ENCODE assay signal across 17 cellular contexts in genomic region chr3:186993940-186994670, GRCh38.
DNase-seq lines count a peak whose midpoint lies in the region; ATAC-seq and TF ChIP-seq lines count a peak whose summit lies in the region.
"Had no signal": no experiment of that assay in that cellular context is flagged by ENCODE, and none has a peak within 500 bp of the region (broad histone marks: within the 10 kb centered on the region; RNA-seq: fewer than 3 reads in every experiment).

No MANE protein-coding gene starts in this region.

- no peaks in the 10 kb centered on the region for H3K4me1 ChIP-seq in CD4-positive, CD25-positive, alpha-beta regulatory T cell (ENCODE audit: control insufficient read depth, insufficient read depth, low read length, poor library complexity, severe bottlenecking)
- H3K4me1 ChIP-seq in GM23248 (ENCODE audit: insufficient read depth), result no peaks in the 10 kb centered on the region

- H3K4me3 ChIP-seq in CD4-positive, CD25-positive, alpha-beta regulatory T cell (ENCODE audit: low read depth, low read length), result no peak overlapping the region
- no peak overlapping the region for H3K4me3 ChIP-seq in GM23248
- H3K4me3 ChIP-seq: tibial artery had no signal

- H3K9ac ChIP-seq in GM23248, result no peak overlapping the region

- H3K27ac ChIP-seq in CD4-positive, CD25-positive, alpha-beta regulatory T cell (ENCODE audit: insufficient read depth, low read length, poor library complexity, severe bottlenecking), result no peak overlapping the region
- H3K27ac ChIP-seq in GM23248, result no peak overlapping the region
- no peak overlapping the region for H3K27ac ChIP-seq in RWPE1
- H3K27ac ChIP-seq: tibial artery had no signal

- 23 to 26% methylated on average over 4 of the region's 4 CpGs for WGBS in GM23248 (ENCODE audit: low coverage in 1 of 2, low lambda C conversion rate in 2 of 2, missing lambda C conversion rate in 2 of 2), 2 experiments

- H3K79me2 ChIP-seq in GM23248 (ENCODE audit: insufficient read depth), result no peaks in the 10 kb centered on the region

- no peak overlapping the region for H2AFZ ChIP-seq in GM23248

- no peak overlapping the region for H3K4me3 Mint-ChIP-seq in CD4-positive, CD25-positive, alpha-beta regulatory T cell
- no peak overlapping the region for H3K4me3 Mint-ChIP-seq in T-cell
- H3K4me3 Mint-ChIP-seq in memory B cell, result peak overlapping the region; percentile 40
- H3K4me3 Mint-ChIP-seq: activated CD4-positive, alpha-beta memory T cell treated with anti-CD3 and anti-CD28 coated beads, Interleukin-2, amount 10 ng/mL, durations not matched to agents 7 days and 5 days had no signal

- no peaks in the 10 kb centered on the region for H3K9me2 ChIP-seq in GM23248 (ENCODE audit: insufficient read depth)

- in situ Hi-C loops in GM23248 (cut with MboI), result no loop called here

- H3K36me3 ChIP-seq in CD4-positive, CD25-positive, alpha-beta regulatory T cell (ENCODE audit: control insufficient read depth, insufficient read depth, low read length), result peaks cover 56% of the 10 kb centered on the region
- H3K36me3 ChIP-seq in GM23248 (ENCODE audit: low read depth), result no peaks in the 10 kb centered on the region

- H4K20me1 ChIP-seq in GM23248 (ENCODE audit: insufficient read depth), result no peaks in the 10 kb centered on the region

- H3K9me3 Mint-ChIP-seq in CD4-positive, CD25-positive, alpha-beta regulatory T cell, result no peaks in the 10 kb centered on the region
- H3K9me3 Mint-ChIP-seq in T-cell (no peaks in the 10 kb centered on the region), memory B cell (no peaks in the 10 kb centered on the region)
- H3K9me3 Mint-ChIP-seq: activated CD4-positive, alpha-beta memory T cell treated with anti-CD3 and anti-CD28 coated beads, Interleukin-2, amount 10 ng/mL, durations not matched to agents 7 days and 5 days had no signal

- CTCF ChIA-PET in T-cell (lab: Charles Lee), result no interaction called here
- CTCF ChIA-PET in RWPE1 (lab: Yijun Ruan, JAX), result interaction anchor here (0.6 kb wide), 1 partner anchor 11 kb away, joined by 3 read pairs; no protein-coding TSS in a partner anchor

- no peak for TF ChIP-seq CTCF in RWPE1 (conservative IDR thresholded peaks at IDR 0.05; ENCODE audit: low read depth)

- H3K27me3 ChIP-seq in CD4-positive, CD25-positive, alpha-beta regulatory T cell (ENCODE audit: control insufficient read depth, insufficient read depth, low read length), result no peaks in the 10 kb centered on the region
- peaks cover 15% of the 10 kb centered on the region for H3K27me3 ChIP-seq in GM23248 (replicated peaks; ENCODE audit: insufficient read depth)
- H3K27me3 ChIP-seq: tibial artery had no signal

- no peak for DNase-seq in CD4-positive, CD25-positive, alpha-beta regulatory T cell
- no peak for DNase-seq in T-cell
- DNase-seq in memory B cell (ENCODE audit: low spot score in 2 of 2), result no peak
- DNase-seq in GM23248, result no peak
- DNase-seq in retina, result no peak
- no peak for DNase-seq in RWPE1 (ENCODE audit: low spot score)
- DNase-seq: activated CD4-positive, alpha-beta memory T cell treated with anti-CD3 and anti-CD28 coated beads, Interleukin-2, amount 10 ng/mL, durations not matched to agents 7 days and 5 days; activated effector memory CD4-positive, alpha-beta T cell treated with anti-CD3 and anti-CD28 coated beads, Interleukin-2, amount 50 U/mL, for 16 hours; DMS153; effector CD4-positive, alpha-beta T cell; NCI-H2227 treated with DMSO at 0.1 percent for 48 hours; SHP77 treated with DMSO at 0.1 percent for 48 hours; stimulated activated CD4-positive, alpha-beta T cell treated with anti-CD3 and anti-CD28 coated beads, Interleukin-2, amount 100 ng/mL, for 48 hours; tibial artery had no signal

- peaks cover 28% of the 10 kb centered on the region for H3K36me3 Mint-ChIP-seq in CD4-positive, CD25-positive, alpha-beta regulatory T cell
- H3K36me3 Mint-ChIP-seq in T-cell, result peaks cover 39% of the 10 kb centered on the region
- H3K36me3 Mint-ChIP-seq in memory B cell, result peaks cover 12% of the 10 kb centered on the region

- H3F3A ChIP-seq in GM23248 (ENCODE audit: insufficient read depth), result no peaks in the 10 kb centered on the region

- POLR2A ChIA-PET in T-cell (lab: Charles Lee), result interaction anchor here in 1 of 2 donors (0.6 kb wide), 1 partner anchor 53 kb away, joined by 5 read pairs; no protein-coding TSS in a partner anchor
- POLR2A ChIA-PET in RWPE1 (lab: Yijun Ruan, JAX; ENCODE audit: low non-redundant PET), result no interaction called here

- ATAC-seq in CD4-positive, CD25-positive, alpha-beta regulatory T cell (ENCODE audit: low read depth in 2 of 2), result no peak
- ATAC-seq in GM21576 (IDR thresholded peaks at IDR 0.05; ENCODE audit: unreplicated experiment) (peak; percentile 31), T-cell (replicated peaks in 1 of 4) (no peak), memory B cell (ENCODE audit: low read depth) (no peak), HG03025 (IDR thresholded peaks at IDR 0.05; ENCODE audit: low FRiP score, unreplicated experiment) (no peak)
- ATAC-seq: sciatic nerve had no signal

- no peaks in the 10 kb centered on the region for H3K9me3 ChIP-seq in CD4-positive, CD25-positive, alpha-beta regulatory T cell (ENCODE audit: control insufficient read depth in 2 of 2, low read length in 2 of 2)
- no peaks in the 10 kb centered on the region for H3K9me3 ChIP-seq in GM23248 (ENCODE audit: low read depth)
- H3K9me3 ChIP-seq: tibial artery had no signal

- no peak overlapping the region for H3K4me2 ChIP-seq in GM23248 (ENCODE audit: unreplicated experiment)

- peaks cover 22 to 65% (median 32%) of the 10 kb centered on the region in 4 donors for H3K4me1 Mint-ChIP-seq in CD4-positive, CD25-positive, alpha-beta regulatory T cell
- H3K4me1 Mint-ChIP-seq in T-cell (peaks cover 43 to 69% (median 59%) of the 10 kb centered on the region in 3 donors), memory B cell (peaks cover 62% of the 10 kb centered on the region)

- no peaks in the 10 kb centered on the region for H3K27me3 Mint-ChIP-seq in CD4-positive, CD25-positive, alpha-beta regulatory T cell
- H3K27me3 Mint-ChIP-seq in T-cell (no peaks in the 10 kb centered on the region), memory B cell (no peaks in the 10 kb centered on the region)
- H3K27me3 Mint-ChIP-seq: activated CD4-positive, alpha-beta memory T cell treated with anti-CD3 and anti-CD28 coated beads, Interleukin-2, amount 10 ng/mL, durations not matched to agents 7 days and 5 days had no signal

- peak overlapping the region; percentile 15 to 50 (median 36) for H3K27ac Mint-ChIP-seq in CD4-positive, CD25-positive, alpha-beta regulatory T cell
- H3K27ac Mint-ChIP-seq in T-cell (peak overlapping the region; percentile 71 to 80), memory B cell (peak overlapping the region; percentile 85)
- H3K27ac Mint-ChIP-seq: activated CD4-positive, alpha-beta memory T cell treated with anti-CD3 and anti-CD28 coated beads, Interleukin-2, amount 10 ng/mL, durations not matched to agents 7 days and 5 days had no signal
